In the genomic region with DNA sequence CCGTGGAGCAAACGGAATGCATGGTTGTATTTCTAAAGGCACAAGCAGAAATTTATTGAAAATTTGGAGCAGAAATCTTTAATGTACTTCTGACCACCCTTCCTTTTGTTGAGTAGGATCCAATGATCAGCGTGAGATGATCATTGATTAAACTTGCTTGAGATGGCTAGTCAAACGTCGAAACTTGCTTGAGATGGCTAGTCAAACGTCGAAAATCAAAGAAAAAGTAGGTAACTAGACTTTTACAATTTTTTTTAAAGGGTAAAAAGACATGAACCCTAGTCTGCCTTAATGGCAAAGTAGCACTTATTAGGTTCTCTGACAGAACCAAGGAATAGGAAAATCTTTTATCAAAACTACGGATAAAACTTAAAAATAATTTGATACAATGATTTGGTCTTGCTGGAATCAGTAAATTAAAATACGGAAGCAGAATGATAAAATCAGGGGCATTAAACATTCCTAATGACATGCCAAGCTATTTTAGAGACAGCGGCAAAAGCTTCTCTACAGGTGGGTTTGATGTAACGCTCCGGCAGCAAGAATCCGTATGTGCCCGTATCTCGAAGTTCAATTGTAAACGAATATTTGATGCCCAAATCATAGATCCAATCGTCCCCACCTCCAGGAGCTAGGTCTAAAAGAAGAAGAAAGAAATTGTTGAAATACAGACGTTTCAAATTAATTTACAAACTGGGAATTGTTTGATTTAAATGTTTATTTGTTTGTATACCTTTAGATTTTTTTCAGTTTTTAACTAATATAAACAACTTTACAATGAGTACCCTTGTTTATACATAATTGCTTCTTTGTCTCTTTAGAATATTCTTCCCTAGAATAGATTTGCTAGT, we compare ENCODE assay signal across 8 cellular contexts. TPM values are rescaled to one million over a fixed set of nuclear protein-coding genes. Genes with fewer than 3 reads are reported as not detected.
DNase-seq lines count a peak whose midpoint lies in the region; ATAC-seq, FAIRE-seq and TF ChIP-seq lines count a peak whose summit lies in the region.

No MANE protein-coding gene starts in this region.

- no peaks in the 10 kb centered on the region for H3K36me3 ChIP-seq in K562 (ENCODE audit: control insufficient read depth, insufficient read depth, low read length)
- H3K36me3 ChIP-seq in lower lobe of right lung = no peaks in the 10 kb centered on the region

- TF ChIP-seq EP300 in K562 (IDR thresholded peaks at IDR 0.05; ENCODE audit: low read length) = no peak

- H3K27ac ChIP-seq in K562 (ENCODE audit: extremely low read depth, low read depth, low read length) (peak overlapping the region; percentile 47; the same call in 2 of the 3 replicates), lower lobe of right lung (peak overlapping the region; percentile 95)

- intact Hi-C loops in K562 (cut with micrococcal nuclease) (loop anchor here (5.0 kb wide), 1 partner anchor 74 kb away; no protein-coding TSS in a partner anchor), lower lobe of right lung (cut with DNase I) (no loop called here)

- H3K4me1 ChIP-seq in K562 (replicated peaks in 1 of 2; ENCODE audit: control insufficient read depth in 2 of 2, insufficient read depth in 2 of 2, low read length in 2 of 2) (peaks cover 0 to 2% of the 10 kb centered on the region in 2 experiments; a peak in 1 of 5 replicates), lower lobe of right lung (peaks cover 30% of the 10 kb centered on the region)

- H3K27me3 Mint-ChIP-seq in activated T-cell treated with anti-CD3 and anti-CD28 coated beads, Interleukin-2, amount 50 U/mL, for 72 hours (ENCODE audit: low read depth) = peaks cover 7% of the 10 kb centered on the region
- H3K27me3 Mint-ChIP-seq in type B pancreatic cell = peaks cover 3% of the 10 kb centered on the region

- H3K27ac Mint-ChIP-seq in activated T-cell treated with anti-CD3 and anti-CD28 coated beads, Interleukin-2, amount 50 U/mL, for 72 hours = peak overlapping the region; percentile 98
- peak overlapping the region; percentile 98 for H3K27ac Mint-ChIP-seq in type B pancreatic cell

- peak overlapping the region; percentile 70 to 77; a peak in 3 of 4 replicates for H3K9ac ChIP-seq in K562 (ENCODE audit: insufficient read depth in 1 of 2, low read depth in 2 of 2, low read length in 2 of 2)

- H3K27me3 ChIP-seq in K562 (ENCODE audit: control insufficient read depth in 2 of 2, insufficient read depth in 2 of 2, low read length in 2 of 2) (no peaks in the 10 kb centered on the region), lower lobe of right lung (ENCODE audit: low read depth) (no peaks in the 10 kb centered on the region)

- H3K79me2 ChIP-seq in K562 (ENCODE audit: control insufficient read depth, insufficient read depth, low read length) = peaks cover 45% of the 10 kb centered on the region

- FAIRE-seq in K562 (lab: Jason Lieb, UNC) = peak; percentile 77

- H2AFZ ChIP-seq in K562 (ENCODE audit: low read depth, low read length) = peak overlapping the region; percentile 85

- no peaks in the 10 kb centered on the region for H3K9me1 ChIP-seq in K562 (ENCODE audit: control insufficient read depth, insufficient read depth, low read length)

- POLR2A ChIA-PET in K562 (lab: Yijun Ruan, JAX) = interaction anchor here (1.4 kb wide), 2 partner anchors 9 to 14 kb away, joined by 5 to 6 read pairs; no protein-coding TSS in a partner anchor

- in situ Hi-C loops in K562 (cut with MboI) = no loop called here

- TF ChIP-seq POLR2A in K562 (conservative IDR thresholded peaks at IDR 0.05) = no peak

- no peak for TF ChIP-seq CTCF in K562 (IDR thresholded peaks at IDR 0.05 in 2 of 3, conservative IDR thresholded peaks at IDR 0.05 in 1 of 3; ENCODE audit: insufficient read depth in 2 of 3, low read depth in 1 of 3, low read length in 3 of 3)
- no peak for TF ChIP-seq CTCF in lower lobe of right lung (IDR thresholded peaks at IDR 0.05)
- no peak for TF ChIP-seq CTCF in type B pancreatic cell (conservative IDR thresholded peaks at IDR 0.05)

- no peak for TF ChIP-seq RAD21 in K562 (CRISPR knock-in tag; conservative IDR thresholded peaks at IDR 0.05 in 1 of 2, IDR thresholded peaks at IDR 0.05 in 1 of 2)

- no peak for DNase-seq in activated T-cell treated with anti-CD3 and anti-CD28 coated beads, Interleukin-2, amount 50 U/mL, for 72 hours
- DNase-seq in activated T-cell treated with anti-CD3 and anti-CD28 coated beads, Interleukin-2, amount 50 U/mL, for 1 hour = no peak
- DNase-seq in K562 (ENCODE audit: extremely low read depth in 1 of 4, low spot score in 3 of 4) (no peak), lower lobe of right lung (no peak), type B pancreatic cell (ENCODE audit: extremely low spot score, unreplicated experiment) (no peak)

- H3K4me3 ChIP-seq in K562 = peak overlapping the region; percentile 68
- H3K4me3 ChIP-seq in lower lobe of right lung = peak overlapping the region; percentile 79

- CTCF ChIA-PET in K562 (lab: Yijun Ruan, JAX; ENCODE audit: low intra/inter-chr PET ratio) = interaction anchor here (0.6 kb wide), 2 partner anchors 8 to 114 kb away, joined by 3 read pairs; no protein-coding TSS in a partner anchor

- peak overlapping the region; percentile 88 to 95 for H3K4me3 Mint-ChIP-seq in activated T-cell treated with anti-CD3 and anti-CD28 coated beads, Interleukin-2, amount 50 U/mL, for 72 hours
- peak overlapping the region; percentile 96 for H3K4me3 Mint-ChIP-seq in type B pancreatic cell

- H4K20me1 ChIP-seq in K562 (replicated peaks; ENCODE audit: control insufficient read depth, insufficient read depth, low read length) = no peaks in the 10 kb centered on the region

- H3K9me3 Mint-ChIP-seq in activated T-cell treated with anti-CD3 and anti-CD28 coated beads, Interleukin-2, amount 50 U/mL, for 72 hours = no peaks in the 10 kb centered on the region
- H3K9me3 Mint-ChIP-seq in type B pancreatic cell = no peaks in the 10 kb centered on the region

- H3K4me2 ChIP-seq in K562 (ENCODE audit: insufficient read depth, low read length) = peak overlapping the region; percentile 83

- H3K4me1 Mint-ChIP-seq in activated T-cell treated with anti-CD3 and anti-CD28 coated beads, Interleukin-2, amount 50 U/mL, for 72 hours (ENCODE audit: low read depth) = peaks cover 46% of the 10 kb centered on the region
- H3K4me1 Mint-ChIP-seq in type B pancreatic cell (ENCODE audit: unreplicated experiment) = peaks cover 27% of the 10 kb centered on the region

- no peak for ATAC-seq in activated T-cell treated with anti-CD3 and anti-CD28 coated beads, Interleukin-2, amount 50 U/mL, for 72 hours (replicated peaks in 1 of 2)
- ATAC-seq in K562 (no peak), lower lobe of right lung (no peak), GM18511 (IDR thresholded peaks at IDR 0.05; ENCODE audit: unreplicated experiment) (no peak), HG02938 (IDR thresholded peaks at IDR 0.05; ENCODE audit: unreplicated experiment) (no peak), GM21619 (IDR thresholded peaks at IDR 0.05; ENCODE audit: unreplicated experiment) (no peak)

- H3K36me3 Mint-ChIP-seq in activated T-cell treated with anti-CD3 and anti-CD28 coated beads, Interleukin-2, amount 50 U/mL, for 72 hours (ENCODE audit: insufficient read depth in 2 of 2) = peaks cover 0 to 2% of the 10 kb centered on the region in 2 donors
- H3K36me3 Mint-ChIP-seq in type B pancreatic cell = no peaks in the 10 kb centered on the region

- TSS peak; percentile 77 for BruUV-seq in K562 (replicated peaks; lab: Mats Ljungman, UMichigan)

- 2% methylated on average over 18 of the region's 18 CpGs for WGBS in K562 (ENCODE audit: insufficient coverage, low coverage, missing lambda C conversion rate)

- H3K9me3 ChIP-seq in K562 (replicated peaks; ENCODE audit: control insufficient read depth, insufficient read depth, low read depth, low read length) (no peaks in the 10 kb centered on the region), lower lobe of right lung (no peaks in the 10 kb centered on the region)

RNA-seq across cellular contexts. Expression of a gene that starts 0.8 kb away (rescaled TPM):
- total RNA-seq in activated T-cell treated with anti-CD3 and anti-CD28 coated beads, Interleukin-2, amount 50 U/mL, for 72 hours = 10 to 100 TPM; 39.6 to 48.3 TPM
- total RNA-seq in K562 (2011; cell fraction: chromatin; rRNA removed; ENCODE audit: low replicate concordance) = 6.8 and 24.7 TPM in 2 replicates
- total RNA-seq in K562 (2011; cell fraction: nucleolus; rRNA removed) = 4.3 and 5.1 TPM in 2 replicates
- 7.4 and 15.3 TPM in 2 replicates for total RNA-seq in K562 (2011; cell fraction: nucleoplasm; rRNA removed)
- total RNA-seq in K562 (2014; rRNA removed) (10.4 and 12.3 TPM in 2 replicates), K562 (2014; rRNA removed; fragmentation: Illumina TruSeq; extraction: Trizol) (12.1 and 16.4 TPM in 2 replicates), K562 (2015; rRNA removed; fragmentation: Illumina TruSeq; extraction: Trizol) (14.6 and 16.2 TPM in 2 replicates), K562 (2021) (19.0 and 25.1 TPM in 2 replicates), lower lobe of right lung (52.0 TPM), type B pancreatic cell (ENCODE audit: low replicate concordance) (34.7 and 62.3 TPM in 2 replicates)
- polyA plus RNA-seq in K562 (2011; rRNA removed) (3.4 and 4.9 TPM in 2 replicates), K562 (2014; fragmentation: Illumina TruSeq; extraction: Trizol) (22.8 and 27.6 TPM in 2 replicates), K562 (2014; fragmentation: Nextera tagmentation; extraction: Ambion mirVana) (1 to 10 TPM; 8.3 to 9.1 TPM), K562 (2014; rRNA removed) (9.2 and 16.2 TPM in 2 replicates)
- 1.9 and 2.6 TPM in 2 replicates for polyA plus RNA-seq in K562 (2011; cell fraction: cytosol; rRNA removed)
- polyA plus RNA-seq in K562 (2011; cell fraction: nucleus; rRNA removed) = 10.3 and 18.4 TPM in 2 replicates
- 12.7 and 18.4 TPM in 2 replicates for polyA plus RNA-seq in K562 (2012)
- 15.4 TPM in 2 replicates for polyA minus RNA-seq in K562 (2011; rRNA and poly(A)+ RNA removed)
- 4.5 and 4.8 TPM in 2 replicates for polyA minus RNA-seq in K562 (2011; cell fraction: cytosol; rRNA and poly(A)+ RNA removed)
- 9.7 and 18.9 TPM in 2 replicates for polyA minus RNA-seq in K562 (2011; cell fraction: nucleus; rRNA and poly(A)+ RNA removed)

RNA-seq across cellular contexts. Expression of a gene that starts 51.4 kb away (rescaled TPM):
- not detected for total RNA-seq in activated T-cell treated with anti-CD3 and anti-CD28 coated beads, Interleukin-2, amount 50 U/mL, for 72 hours
- not detected in 2 replicates for total RNA-seq in K562 (2011; cell fraction: chromatin; rRNA removed; ENCODE audit: low replicate concordance)
- not detected in 2 replicates for total RNA-seq in K562 (2011; cell fraction: nucleolus; rRNA removed)
- total RNA-seq in K562 (2011; cell fraction: nucleoplasm; rRNA removed) = not detected in 2 replicates
- total RNA-seq in K562 (2014; rRNA removed) = not detected in 2 replicates
- not detected in 2 replicates for total RNA-seq in K562 (2014; rRNA removed; fragmentation: Illumina TruSeq; extraction: Trizol)
- total RNA-seq in K562 (2015; rRNA removed; fragmentation: Illumina TruSeq; extraction: Trizol) = not detected in 2 replicates
- total RNA-seq in K562 (2021) = 0.13 and 0.16 TPM in 2 replicates
- polyA plus RNA-seq in K562 (2011; rRNA removed) = not detected in 2 replicates
- polyA plus RNA-seq in K562 (2011; cell fraction: cytosol; rRNA removed) = not detected in 2 replicates
- polyA plus RNA-seq in K562 (2011; cell fraction: nucleus; rRNA removed) = not detected in 2 replicates
- 0.04 and 0.10 TPM in 2 replicates for polyA plus RNA-seq in K562 (2012)
- polyA plus RNA-seq in K562 (2014; fragmentation: Illumina TruSeq; extraction: Trizol) = not detected in 2 replicates
- under 1 TPM; 0.03 to 0.07 TPM for polyA plus RNA-seq in K562 (2014; fragmentation: Nextera tagmentation; extraction: Ambion mirVana)
- polyA plus RNA-seq in K562 (2014; rRNA removed) = not detected in 2 replicates
- polyA minus RNA-seq in K562 (2011; rRNA and poly(A)+ RNA removed) = not detected in 2 replicates
- polyA minus RNA-seq in K562 (2011; cell fraction: cytosol; rRNA and poly(A)+ RNA removed) = not detected in 2 replicates
- not detected in 2 replicates for polyA minus RNA-seq in K562 (2011; cell fraction: nucleus; rRNA and poly(A)+ RNA removed)
- total RNA-seq in lower lobe of right lung = 33.5 TPM
- total RNA-seq in type B pancreatic cell (ENCODE audit: low replicate concordance) = 0.19 and 0.31 TPM in 2 replicates

Comparison
In these comparisons a context has a peak if more than half of its experiments do, and no peak if none do; other contexts are left out.
1. RNA of a gene that starts 51.4 kb away (total RNA-seq): 33.5 TPM in lower lobe of right lung (single experiment); 0.19 to 0.31 TPM in type B pancreatic cell, 0.13 to 0.16 TPM in K562 and not detected in activated T-cell treated with anti-CD3 and anti-CD28 coated beads, Interleukin-2, amount 50 U/mL, for 72 hours; every median in the first group is over 10 times any median in the second.